In genomic region chr11:65606876-65607613, GRCh38 we compare ENCODE assay signal across 8 cellular contexts. TPM values are rescaled to one million over a fixed set of nuclear protein-coding genes. Genes with fewer than 3 reads are reported as not detected.
DNase-seq lines count a peak whose midpoint lies in the region; ATAC-seq and TF ChIP-seq lines count a peak whose summit lies in the region.

No MANE protein-coding gene starts in this region.

- POLR2A ChIA-PET in AG04449 (lab: Yijun Ruan, JAX) = interaction anchor here (0.7 to 1.1 kb wide), 3 partner anchors 8 to 23 kb away, joined by 3 to 5 read pairs (median 4); partner anchors contain the start of gene PCNX3

- ATAC-seq in GM18909 (IDR thresholded peaks at IDR 0.05; ENCODE audit: poor library complexity, unreplicated experiment) (no peak), HG02610 (IDR thresholded peaks at IDR 0.05; ENCODE audit: unreplicated experiment) (no peak), GM19023 (IDR thresholded peaks at IDR 0.05; ENCODE audit: unreplicated experiment) (no peak)

- H3K9ac ChIP-seq in skeletal muscle satellite cell (ENCODE audit: low read depth, low read length) = no peak overlapping the region

- DNase-seq in AG04449 (ENCODE audit: low read depth, low spot score) = peak; percentile 59
- DNase-seq in NB4 (ENCODE audit: low read depth) = peak; percentile 39
- peak; percentile 68 to 95 for DNase-seq in cerebellar nuclear complex (lab: John Stamatoyannopoulos, UW)
- DNase-seq in iris pigment epithelial cell (ENCODE audit: low read depth) = peak; percentile 97

- H3K27me3 ChIP-seq in skeletal muscle satellite cell (ENCODE audit: control insufficient read depth, insufficient read depth, low read length) = no peaks in the 10 kb centered on the region

- H3K4me3 ChIP-seq in AG04449 (ENCODE audit: low read depth, low read length) (peak overlapping the region; percentile 40), NB4 (ENCODE audit: low read depth, low read length) (no peak overlapping the region), skeletal muscle satellite cell (ENCODE audit: low read length) (peak overlapping the region; percentile 62)

- no peaks in the 10 kb centered on the region for H3K9me3 ChIP-seq in skeletal muscle satellite cell (replicated peaks; ENCODE audit: low read length)

- peaks cover 43% of the 10 kb centered on the region for H3K4me1 ChIP-seq in skeletal muscle satellite cell (ENCODE audit: control insufficient read depth, insufficient read depth, low read length)

- no peak for TF ChIP-seq CTCF in AG04449 (IDR thresholded peaks at IDR 0.05; ENCODE audit: insufficient read depth, low read length, missing control alignments)
- TF ChIP-seq CTCF in NB4 (IDR thresholded peaks at IDR 0.05; ENCODE audit: low read depth, low read length) = no peak

- TF ChIP-seq POLR2A in NB4 (IDR thresholded peaks at IDR 0.05; ENCODE audit: extremely low read depth, insufficient read length) = no peak

- peaks cover 54% of the 10 kb centered on the region for H3K36me3 ChIP-seq in skeletal muscle satellite cell (ENCODE audit: insufficient read depth, low read length)

- peak overlapping the region; percentile 84 for H3K4me2 ChIP-seq in skeletal muscle satellite cell (ENCODE audit: low read length)

- CTCF ChIA-PET in AG04449 (lab: Yijun Ruan, JAX) = interaction anchor here (1.3 to 14.3 kb wide), 3 partner anchors 13 to 66 kb away, joined by 3 to 134 read pairs (median 18); partner anchors contain the start of gene KCNK7

RNA-seq across cellular contexts. Expression of gene MAP3K11, which starts 7.0 kb away (rescaled TPM):
- 22.9 and 25.9 TPM in 2 replicates for total RNA-seq in skeletal muscle satellite cell (2012; rRNA removed)

RNA-seq across cellular contexts. Expression of gene PCNX3, which starts 8.5 kb away (rescaled TPM):
- 29.4 and 33.4 TPM in 2 replicates for total RNA-seq in skeletal muscle satellite cell (2012; rRNA removed)

RNA-seq across cellular contexts. Expression of gene KCNK7, which starts 11.4 kb away (rescaled TPM):
- 0.25 and 0.44 TPM in 2 replicates for total RNA-seq in skeletal muscle satellite cell (2012; rRNA removed)

RNA-seq across cellular contexts. Expression of gene SIPA1, which starts 30.9 kb away (rescaled TPM):
- 19.2 and 19.3 TPM in 2 replicates for total RNA-seq in skeletal muscle satellite cell (2012; rRNA removed)

RNA-seq across cellular contexts. Expression of gene EHBP1L1, which starts 31.2 kb away (rescaled TPM):
- total RNA-seq in skeletal muscle satellite cell (2012; rRNA removed) = 35.0 and 44.8 TPM in 2 replicates

Comparison
In these comparisons a context has a peak if more than half of its experiments do, and no peak if none do; other contexts are left out.
1. DNase-seq: peak in every context shown above with its lines; median percentile 97 in iris pigment epithelial cell; 82 in cerebellar nuclear complex; 59 in AG04449; 39 in NB4.